Comparison of ENCODE assay signal across 8 cellular contexts in the genomic region with DNA sequence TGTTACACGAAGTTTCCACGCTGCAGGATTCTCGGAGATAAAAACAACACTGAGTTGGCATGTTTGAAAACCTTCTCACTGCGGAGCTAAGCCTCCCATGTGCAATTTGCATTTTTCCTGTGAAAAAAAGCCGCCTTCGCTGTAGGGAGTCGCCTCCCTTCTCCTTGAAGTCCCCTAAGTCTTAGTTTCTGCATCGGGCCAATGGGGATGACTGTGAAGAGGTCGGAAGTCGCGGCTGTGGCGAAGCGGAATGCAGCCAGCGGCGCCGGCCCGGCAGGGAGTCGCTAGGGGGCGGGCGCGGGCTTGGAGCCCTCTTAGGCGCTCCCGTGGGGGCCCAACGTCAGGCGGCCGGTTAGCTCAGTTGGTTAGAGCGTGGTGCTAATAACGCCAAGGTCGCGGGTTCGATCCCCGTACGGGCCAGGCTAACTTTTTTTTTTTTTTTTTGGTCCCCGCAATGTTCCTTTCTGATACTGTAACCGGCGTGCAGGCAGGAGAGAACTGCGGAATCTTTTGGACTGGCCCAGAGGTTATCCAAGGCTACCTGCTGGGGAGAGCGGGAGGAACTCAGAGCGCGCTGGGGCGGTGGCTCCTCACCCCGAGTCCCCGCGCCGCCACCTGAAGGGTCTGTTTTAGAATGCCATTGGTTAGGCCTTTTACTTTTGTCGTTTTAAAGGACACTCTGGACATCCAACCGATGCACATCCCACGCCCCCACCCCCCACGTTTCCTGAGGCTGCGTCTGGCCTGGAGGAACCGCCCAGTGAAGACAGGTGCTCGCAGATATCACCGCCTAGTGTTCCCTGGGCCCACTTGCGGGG. TPM values are rescaled to one million over a fixed set of nuclear protein-coding genes. Genes with fewer than 3 reads are reported as not detected.
A peak's percentile ranks its signal among the peaks of the same experiment; 100 is the strongest.
DNase-seq lines count a peak whose midpoint lies in the region; ATAC-seq and TF ChIP-seq lines count a peak whose summit lies in the region.

No MANE protein-coding gene starts in this region.

- ATAC-seq in GM21529 (IDR thresholded peaks at IDR 0.05; ENCODE audit: unreplicated experiment): peak; percentile 60
- ATAC-seq in mucosa of descending colon: peak; percentile 83

- DNase-seq in DMS153 (lab: John Stamatoyannopoulos, UW) (peak; percentile 58), HuH-7.5 (ENCODE audit: low spot score) (peak; percentile 82), activated T-cell treated with anti-CD3 and anti-CD28 coated beads for 24 hours (ENCODE audit: low read depth) (peak; percentile 94), epithelial cell of prostate (ENCODE audit: low read depth, low spot score) (no peak), mucosa of descending colon (peak; percentile 93 to 97 (median 95))
- DNase-seq in stimulated activated CD8-positive, alpha-beta memory T cell treated with anti-CD3 and anti-CD28 coated beads, Interleukin-4, amount 100 ng/mL, for 1 hour (ENCODE audit: low read depth in 2 of 2, low spot score in 1 of 2): peak; percentile 93 to 97

- H3K9ac ChIP-seq in OCI-LY3 (ENCODE audit: low read length): peak overlapping the region; percentile 79

- TF ChIP-seq CTCF in OCI-LY3 (IDR thresholded peaks at IDR 0.05; ENCODE audit: low read depth, low read length) (peak; percentile 70), mucosa of descending colon (IDR thresholded peaks at IDR 0.05) (peak; percentile 77)

- H3K4me2 ChIP-seq in OCI-LY3 (ENCODE audit: low read length): peak overlapping the region; percentile 90

- H3K4me1 ChIP-seq in OCI-LY3 (ENCODE audit: low read length): peaks cover 39% of the 10 kb centered on the region
- H3K4me1 ChIP-seq in mucosa of descending colon (ENCODE audit: low read depth): peaks cover 17% of the 10 kb centered on the region

- no peaks in the 10 kb centered on the region for H3K27me3 ChIP-seq in OCI-LY3 (ENCODE audit: low read depth, low read length)

- H3K79me2 ChIP-seq in OCI-LY3 (ENCODE audit: low read length): peaks cover 15% of the 10 kb centered on the region

- H3K27ac ChIP-seq in OCI-LY3 (ENCODE audit: low read length) (peak overlapping the region; percentile 69), epithelial cell of prostate (peak overlapping the region; percentile 51)

- H2AFZ ChIP-seq in OCI-LY3 (ENCODE audit: low read depth, low read length): peak overlapping the region; percentile 97

- H3K9me3 ChIP-seq in OCI-LY3 (ENCODE audit: insufficient read depth, low read length) (no peaks in the 10 kb centered on the region), mucosa of descending colon (no peaks in the 10 kb centered on the region)

- H3K36me3 ChIP-seq in OCI-LY3 (replicated peaks; ENCODE audit: low read depth, low read length): no peaks in the 10 kb centered on the region
- no peaks in the 10 kb centered on the region for H3K36me3 ChIP-seq in mucosa of descending colon (ENCODE audit: low read depth)

- no peaks in the 10 kb centered on the region for H4K20me1 ChIP-seq in OCI-LY3 (ENCODE audit: insufficient read depth, low read length)

- peak overlapping the region; percentile 91 for H3K4me3 ChIP-seq in OCI-LY3 (ENCODE audit: low read length)
- peak overlapping the region; percentile 14 for H3K4me3 ChIP-seq in mucosa of descending colon

- intact Hi-C loops in mucosa of descending colon (cut with DNase I, micrococcal nuclease): loop anchor here (5.0 to 10.0 kb wide), 2 partner anchors 80 to 82 kb away; no protein-coding TSS in a partner anchor

RNA-seq across cellular contexts. Expression of gene ZNF839, which starts 2.6 kb away (rescaled TPM):
- total RNA-seq in mucosa of descending colon: 10 to 100 TPM in 1 of 3 donors, 1 to 10 TPM in 2; 9.5 to 12.4 (median 9.7) TPM

RNA-seq across cellular contexts. Expression of gene MOK, which starts 12.0 kb away (rescaled TPM):
- total RNA-seq in mucosa of descending colon: 10 to 100 TPM in 1 of 3 donors, 1 to 10 TPM in 2; 6.2 to 11.2 (median 7.4) TPM

RNA-seq across cellular contexts. Expression of gene CINP, which starts 45.7 kb away (rescaled TPM):
- 10 to 100 TPM; 23.3 to 31.0 (median 26.7) TPM for total RNA-seq in mucosa of descending colon

RNA-seq across cellular contexts. Expression of gene TECPR2, which starts 45.8 kb away (rescaled TPM):
- total RNA-seq in mucosa of descending colon: 10 to 100 TPM; 11.2 to 33.5 (median 21.2) TPM
